10 cellular contexts compared by ENCODE assay signal in the genomic region with DNA sequence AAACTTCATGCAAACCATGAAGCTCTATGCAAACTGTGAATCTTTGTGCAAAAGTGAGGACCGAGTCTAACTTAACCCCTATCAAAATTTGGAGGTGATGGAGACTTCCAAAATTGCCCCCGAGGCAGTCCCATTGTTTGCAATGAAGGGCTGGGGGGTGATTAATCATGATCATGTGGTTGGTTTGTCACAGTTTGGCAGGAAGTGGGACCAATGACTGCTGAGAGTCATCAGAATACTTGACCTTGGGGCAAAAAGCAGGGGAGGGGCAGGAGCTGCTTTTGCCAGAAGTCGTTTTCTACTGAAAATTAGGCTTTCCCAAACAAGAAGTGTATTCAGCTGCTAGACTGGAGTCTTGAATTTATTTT. TPM values are rescaled to one million over a fixed set of nuclear protein-coding genes. Genes with fewer than 3 reads are reported as not detected.
DNase-seq lines count a peak whose midpoint lies in the region; ATAC-seq, FAIRE-seq and TF ChIP-seq lines count a peak whose summit lies in the region.
"Had no signal": no experiment of that assay in that cellular context is flagged by ENCODE, and none has a peak within 500 bp of the region (broad histone marks: within the 10 kb centered on the region; RNA-seq: fewer than 3 reads in every experiment).

No MANE protein-coding gene starts in this region.

- CTCF ChIA-PET in H1 (lab: Charles Lee; ENCODE audit: partially characterized antibody) = interaction anchor here (0.6 to 1.6 kb wide), 8 partner anchors 9 to 420 kb away, joined by 3 to 5 read pairs (median 3); partner anchors contain the start of gene FZD4

- no peak for TF ChIP-seq POLR2A in H1 (IDR thresholded peaks at IDR 0.05; ENCODE audit: control extremely low read depth in 1 of 2, low read depth in 2 of 2, low read length in 2 of 2)

- H3K9me3 Mint-ChIP-seq in neural crest cell (no peaks in the 10 kb centered on the region), endothelial cell (ENCODE audit: unreplicated experiment) (no peaks in the 10 kb centered on the region)
- H3K9me3 Mint-ChIP-seq: activated naive CD4-positive, alpha-beta T cell treated with anti-CD3 and anti-CD28 coated beads, Interleukin-2, amount 10 ng/mL, durations not matched to agents 7 days and 5 days had no signal

- no peak overlapping the region for H3K56ac ChIP-seq in H1 (replicated peaks; ENCODE audit: insufficient read length, low read depth, low read length)

- H3K9me3 ChIP-seq in H1 (ENCODE audit: insufficient read depth in 2 of 2, low read depth in 1 of 2, low read length in 1 of 2) = no peaks in the 10 kb centered on the region
- H3K9me3 ChIP-seq in colonic mucosa = no peaks in the 10 kb centered on the region
- H3K9me3 ChIP-seq: SJSA1 had no signal

- no peak for FAIRE-seq in H1 (lab: Jason Lieb, UNC)

- H2BK5ac ChIP-seq in H1 (ENCODE audit: low read depth, low read length) = no peak overlapping the region

- no peak overlapping the region for H4K5ac ChIP-seq in H1 (ENCODE audit: insufficient read length, low read depth, low read length)

- H3K9ac ChIP-seq in H1 (replicated peaks in 1 of 4; ENCODE audit: extremely low read depth in 1 of 4, low read depth in 3 of 4, low read length in 3 of 4) (no peak overlapping the region), colonic mucosa (ENCODE audit: low read depth in 2 of 2, low read length in 2 of 2) (no peak overlapping the region)

- H3K4me1 ChIP-seq in H1 (replicated peaks in 1 of 4; ENCODE audit: control insufficient read depth in 3 of 4, insufficient read depth in 4 of 4, low read length in 3 of 4) (peaks cover 0 to 8% (median 3%) of the 10 kb centered on the region in 4 experiments; a peak in 4 of 7 replicates), colonic mucosa (no peaks in the 10 kb centered on the region)

- H4K91ac ChIP-seq in H1 (replicated peaks; ENCODE audit: insufficient read length, low read length) = no peak overlapping the region

- H3K27ac ChIP-seq in H1 (ENCODE audit: low read depth, low read length) (no peak overlapping the region), colonic mucosa (no peak overlapping the region)
- H3K27ac ChIP-seq: SJSA1 had no signal

- no peak overlapping the region for H2AK5ac ChIP-seq in H1 (ENCODE audit: low read depth, low read length)

- H3K4me3 ChIP-seq in H1 (ENCODE audit: extremely low read depth in 1 of 4, insufficient read depth in 2 of 4, low read depth in 3 of 4, low read length in 4 of 4) = no peak overlapping the region
- H3K4me3 ChIP-seq in colonic mucosa = no peak overlapping the region
- H3K4me3 ChIP-seq: SJSA1 had no signal

- H3K23me2 ChIP-seq in H1 (ENCODE audit: low read depth, low read length) = no peaks in the 10 kb centered on the region

- H3K4me3 Mint-ChIP-seq in neural crest cell (peak overlapping the region; percentile 47), endothelial cell (ENCODE audit: unreplicated experiment) (no peak overlapping the region)
- H3K4me3 Mint-ChIP-seq: activated naive CD4-positive, alpha-beta T cell treated with anti-CD3 and anti-CD28 coated beads, Interleukin-2, amount 10 ng/mL, durations not matched to agents 7 days and 5 days had no signal

- H3K27ac Mint-ChIP-seq in neural crest cell (ENCODE audit: unreplicated experiment) (peak overlapping the region; percentile 70), endothelial cell (ENCODE audit: unreplicated experiment) (no peak overlapping the region)
- H3K27ac Mint-ChIP-seq: activated naive CD4-positive, alpha-beta T cell treated with anti-CD3 and anti-CD28 coated beads, Interleukin-2, amount 10 ng/mL, durations not matched to agents 7 days and 5 days had no signal

- no peak overlapping the region for H4K8ac ChIP-seq in H1 (ENCODE audit: extremely low read depth, insufficient read depth, low read length)

- no peak for TF ChIP-seq EP300 in H1 (IDR thresholded peaks at IDR 0.05; ENCODE audit: borderline replicate concordance in 1 of 2, low read depth in 2 of 2, low read length in 2 of 2)

- DNase-seq in H4 (ENCODE audit: low spot score) (peak; percentile 44), NCI-H69 (lab: John Stamatoyannopoulos, UW) (peak; percentile 89), H1 (ENCODE audit: low read depth in 1 of 2, low spot score in 2 of 2) (no peak), neural crest cell (ENCODE audit: low read depth, low spot score) (no peak), endothelial cell (ENCODE audit: low spot score) (no peak), colonic mucosa (no peak)
- no peak for DNase-seq in activated CD8-positive, alpha-beta memory T cell treated with anti-CD3 and anti-CD28 coated beads, Interleukin-2, amount 50 U/mL, for 4 hours
- DNase-seq: activated naive CD4-positive, alpha-beta T cell treated with anti-CD3 and anti-CD28 coated beads, Interleukin-2, amount 10 ng/mL, durations not matched to agents 7 days and 5 days had no signal

- 86% methylated on average over 3 of the region's 3 CpGs; no CpG with 5 or more reads in 1 of the 2 experiments for WGBS in H1 (ENCODE audit: extremely low coverage in 1 of 2, insufficient coverage in 1 of 2, insufficient read length in 1 of 2, insufficient replicate concordance in 2 of 2, low coverage in 1 of 2, low lambda C conversion rate in 2 of 2, missing lambda C conversion rate in 1 of 2), 2 experiments

- H3K27me3 ChIP-seq in H1 (replicated peaks in 1 of 4; ENCODE audit: control insufficient read depth in 3 of 4, extremely low read depth in 1 of 4, insufficient read depth in 3 of 4, low read length in 3 of 4) = no peaks in the 10 kb centered on the region
- no peaks in the 10 kb centered on the region for H3K27me3 ChIP-seq in colonic mucosa
- H3K27me3 ChIP-seq: SJSA1 had no signal

- peaks cover 36% of the 10 kb centered on the region for H3K4me1 Mint-ChIP-seq in neural crest cell
- H3K4me1 Mint-ChIP-seq in endothelial cell (ENCODE audit: unreplicated experiment) = peaks cover 50% of the 10 kb centered on the region

- no peak overlapping the region for H3K23ac ChIP-seq in H1 (ENCODE audit: insufficient read length)

- H2BK15ac ChIP-seq in H1 (ENCODE audit: low read length) = no peak overlapping the region

- no peak overlapping the region for H3K4ac ChIP-seq in H1 (replicated peaks; ENCODE audit: insufficient read length, low read depth, low read length)

- ATAC-seq in GM21717 (IDR thresholded peaks at IDR 0.05; ENCODE audit: unreplicated experiment) = no peak

- H3K27me3 Mint-ChIP-seq in neural crest cell (ENCODE audit: low read depth) (no peaks in the 10 kb centered on the region), endothelial cell (ENCODE audit: unreplicated experiment) (peaks cover 2% of the 10 kb centered on the region)
- H3K27me3 Mint-ChIP-seq: activated naive CD4-positive, alpha-beta T cell treated with anti-CD3 and anti-CD28 coated beads, Interleukin-2, amount 10 ng/mL, durations not matched to agents 7 days and 5 days had no signal

- POLR2A ChIA-PET in H1 (lab: Charles Lee; ENCODE audit: partially characterized antibody) = no interaction called here

- H3K18ac ChIP-seq in H1 (ENCODE audit: extremely low read depth, low read length) = no peak overlapping the region

- no peaks in the 10 kb centered on the region for H3K36me3 ChIP-seq in H1 (ENCODE audit: control insufficient read depth in 2 of 4, insufficient read depth in 4 of 4, low read length in 3 of 4)
- no peaks in the 10 kb centered on the region for H3K36me3 ChIP-seq in colonic mucosa
- H3K36me3 ChIP-seq: SJSA1 had no signal

- no peaks in the 10 kb centered on the region for H3K79me2 ChIP-seq in H1 (ENCODE audit: control insufficient read depth in 1 of 2, insufficient read depth in 2 of 2, low read length in 2 of 2)

- H3K79me1 ChIP-seq in H1 (ENCODE audit: low read depth, low read length) = no peaks in the 10 kb centered on the region

- no peak for TF ChIP-seq CTCF in H1 (IDR thresholded peaks at IDR 0.05; ENCODE audit: control extremely low read depth in 1 of 3, insufficient read depth in 1 of 3, low read depth in 1 of 3, low read length in 3 of 3)
- TF ChIP-seq CTCF in neural crest cell (conservative IDR thresholded peaks at IDR 0.05) = no peak
- TF ChIP-seq CTCF in endothelial cell (IDR thresholded peaks at IDR 0.05; ENCODE audit: unreplicated experiment) = no peak
- no peak for TF ChIP-seq CTCF in colonic mucosa (IDR thresholded peaks at IDR 0.05)

- no peak overlapping the region for H2BK120ac ChIP-seq in H1 (replicated peaks; ENCODE audit: low read depth, low read length)

- no peak overlapping the region for H3K4me2 ChIP-seq in H1 (ENCODE audit: insufficient read depth in 1 of 2, low read depth in 2 of 2, low read length in 2 of 2)

- no peak for TF ChIP-seq RAD21 in H1 (IDR thresholded peaks at IDR 0.05 in 1 of 2, conservative IDR thresholded peaks at IDR 0.05 in 1 of 2; ENCODE audit: low read depth in 2 of 2, low read length in 2 of 2)

- no peaks in the 10 kb centered on the region for H3K36me3 Mint-ChIP-seq in neural crest cell (ENCODE audit: low read depth)
- H3K36me3 Mint-ChIP-seq in endothelial cell (ENCODE audit: low read depth, unreplicated experiment) = no peaks in the 10 kb centered on the region
- H3K36me3 Mint-ChIP-seq: activated naive CD4-positive, alpha-beta T cell treated with anti-CD3 and anti-CD28 coated beads, Interleukin-2, amount 10 ng/mL, durations not matched to agents 7 days and 5 days had no signal

- H2AFZ ChIP-seq in H1 (ENCODE audit: low read length) = 0 out of 2 replicates have a peak overlapping the region, but pooled peaks have one; percentile 9

- H3K14ac ChIP-seq in H1 (ENCODE audit: insufficient read length) = no peak overlapping the region

- intact Hi-C loops in colonic mucosa (cut with DNase I) = loop anchor here (10.0 kb wide), 1 partner anchor 493 kb away; no protein-coding TSS in a partner anchor

- no peaks in the 10 kb centered on the region for H4K20me1 ChIP-seq in H1 (replicated peaks in 1 of 2; ENCODE audit: control insufficient read depth in 1 of 2, insufficient read depth in 2 of 2, low read length in 2 of 2)

- no peak overlapping the region for H2BK20ac ChIP-seq in H1 (ENCODE audit: low read length)

- no peak overlapping the region for H2BK12ac ChIP-seq in H1 (ENCODE audit: low read depth, low read length)

TF ChIP-seq in H1, 55 proteins besides CTCF, POLR2A, EP300 and RAD21 (continues in another document):
- TF ChIP-seq YY1 (IDR thresholded peaks at IDR 0.05; ENCODE audit: low read depth, low read length) (no peak), NRF1 (IDR thresholded peaks at IDR 0.05; ENCODE audit: low read depth, low read length) (no peak)

RNA-seq across cellular contexts. Expression of gene FZD4, which starts 23.2 kb away (rescaled TPM):
- total RNA-seq in H4 (2014; rRNA removed; shearing (Covaris generic)) = 8.8 and 10.5 TPM in 2 replicates
- 6.8 and 7.1 TPM in 2 replicates for total RNA-seq in H1 (2021; fragmentation: NEBNext Ultra II Directional; extraction: Animal tissue kit (Norgen Biotek cat#: 25700))
- 3.0 and 3.1 TPM in 2 replicates for polyA plus RNA-seq in H1 (2011; rRNA removed)
- 3.3 TPM for polyA plus RNA-seq in H1 (2011; cell fraction: cytosol; rRNA removed)
- polyA plus RNA-seq in H1 (2011; cell fraction: nucleus; rRNA removed) = 2.1 TPM
- polyA plus RNA-seq in H1 (2012, experiment 1 of 2) = 2.5 to 3.6 TPM (median 3.0 TPM) in 4 replicates
- 0.35 TPM for polyA plus RNA-seq in H1 (2012, experiment 2 of 2)
- polyA plus RNA-seq in H1 (2013, experiment 1 of 2) = 6.1 TPM
- polyA plus RNA-seq in H1 (2013, experiment 2 of 2) = 6.4 TPM
- polyA minus RNA-seq in H1 (2011; rRNA and poly(A)+ RNA removed) = 6.1 and 6.8 TPM in 2 replicates
- polyA minus RNA-seq in H1 (2011; cell fraction: cytosol; rRNA and poly(A)+ RNA removed) = 3.4 TPM
- 5.1 TPM for polyA minus RNA-seq in H1 (2011; cell fraction: nucleus; rRNA and poly(A)+ RNA removed)
- 4.1 and 4.6 TPM in 2 replicates for total RNA-seq in neural crest cell
- 71.5 TPM for total RNA-seq in endothelial cell (ENCODE audit: unreplicated experiment)
- total RNA-seq in colonic mucosa = 1 to 10 TPM; 4.3 to 6.7 TPM

Comparison
In these comparisons a context has a peak if more than half of its experiments do, and no peak if none do; other contexts are left out.
1. DNase-seq: peak in H4 (single experiment) and NCI-H69 (single experiment); none in H1 (0 of 2), neural crest cell (single experiment), endothelial cell (single experiment), activated CD8-positive, alpha-beta memory T cell treated with anti-CD3 and anti-CD28 coated beads, Interleukin-2, amount 50 U/mL, for 4 hours (single experiment) and colonic mucosa (single experiment).